8 cellular contexts compared by ENCODE assay signal in genomic region chr2:113175101-113175628, GRCh38. TPM values are rescaled to one million over a fixed set of nuclear protein-coding genes. Genes with fewer than 3 reads are reported as not detected.
A peak's percentile ranks its signal among the peaks of the same experiment; 100 is the strongest.
DNase-seq lines count a peak whose midpoint lies in the region; ATAC-seq, FAIRE-seq and TF ChIP-seq lines count a peak whose summit lies in the region.

No MANE protein-coding gene starts in this region.

- peak; percentile 29 for DNase-seq in SIG-M5 treated with dmso at 0.1 percent for 504 hours (lab: John Stamatoyannopoulos, UW; ENCODE audit: unreplicated experiment)
- DNase-seq in SIG-M5 (lab: John Stamatoyannopoulos, UW) = no peak
- DNase-seq in activated CD4-positive, alpha-beta T cell treated with anti-CD3 and anti-CD28 coated beads, Interleukin-2, amount 50 U/mL, for 48 hours = peak; percentile 70 to 81
- no peak for DNase-seq in HepG2 (ENCODE audit: low spot score)
- DNase-seq in ureter (ENCODE audit: low spot score) = peak; percentile 42
- no peak for DNase-seq in BE2C
- DNase-seq in frontal cortex (ENCODE audit: low spot score in 2 of 2) = no peak

- H3K27ac ChIP-seq in HepG2 (ENCODE audit: extremely low read length, insufficient read depth, low read length) = no peak overlapping the region

- ATAC-seq in HG03342 (IDR thresholded peaks at IDR 0.05; ENCODE audit: unreplicated experiment) (peak; percentile 67), HepG2 (peak; percentile 46)

- H3K27me3 ChIP-seq in HepG2 (ENCODE audit: control insufficient read depth in 1 of 2, insufficient read depth in 2 of 2, low read length in 2 of 2) (peaks cover 0 to 4% of the 10 kb centered on the region in 2 experiments; a peak in 2 of 5 replicates), BE2C (no peaks in the 10 kb centered on the region)

- peak overlapping the region in 2 of 3 experiments; percentile 42 to 59; a peak in 1 of 6 replicates for H3K4me3 ChIP-seq in HepG2 (replicated peaks in 1 of 3; ENCODE audit: insufficient read depth in 1 of 3, low read depth in 2 of 3, low read length in 3 of 3)
- no peak overlapping the region for H3K4me3 ChIP-seq in BE2C (ENCODE audit: low read depth, low read length)

- WGBS in HepG2 (ENCODE audit: low lambda C conversion rate) = 40% methylated on average over 8 of the region's 8 CpGs

- no peaks in the 10 kb centered on the region for H3K9me3 ChIP-seq in HepG2 (ENCODE audit: low read length)
- H3K9me3 ChIP-seq in BE2C = no peaks in the 10 kb centered on the region

- H3K79me2 ChIP-seq in HepG2 (ENCODE audit: insufficient read depth, low read length) = no peaks in the 10 kb centered on the region

- POLR2A ChIA-PET in HepG2 (lab: Yijun Ruan, JAX) = interaction anchor here (0.9 to 5.2 kb wide), 8 partner anchors 8 to 87 kb away, joined by 3 to 36 read pairs (median 7); partner anchors contain the start of gene IL1RN

- TF ChIP-seq POLR2A in HepG2 (IDR thresholded peaks at IDR 0.05; ENCODE audit: insufficient read depth in 1 of 2, low read depth in 2 of 2, low read length in 2 of 2) = peak in 1 of 2 experiments; percentile 10; a peak in 1 of 4 replicates

- peak overlapping the region; percentile 48; the same call in 1 of the 2 replicates for H3K9ac ChIP-seq in HepG2 (ENCODE audit: insufficient read depth, low read depth, low read length)

- no peak for TF ChIP-seq RAD21 in HepG2 (CRISPR knock-in tag; IDR thresholded peaks at IDR 0.05)

- TF ChIP-seq EP300 in HepG2 (IDR thresholded peaks at IDR 0.05; ENCODE audit: low read depth in 2 of 2, low read length in 2 of 2) (no peak), HepG2 (CRISPR knock-in tag; IDR thresholded peaks at IDR 0.05; ENCODE audit: borderline replicate concordance) (no peak)

- FAIRE-seq in HepG2 (lab: Jason Lieb, UNC) (no peak), frontal cortex (lab: Jason Lieb, UNC) (no peak)

- intact Hi-C loops in HepG2 (cut with micrococcal nuclease; ENCODE audit: unreplicated experiment) = no loop called here

- BruUV-seq in HepG2 (replicated peaks; lab: Mats Ljungman, UMichigan) = no TSS peak

- CTCF ChIA-PET in HepG2 (lab: Yijun Ruan, JAX; ENCODE audit: low intra/inter-chr PET ratio, low total read pairs) = no interaction called here

- TF ChIP-seq CTCF in HepG2 (CRISPR knock-in tag; IDR thresholded peaks at IDR 0.05) (no peak), BE2C (IDR thresholded peaks at IDR 0.05; ENCODE audit: low read depth, low read length) (no peak)

- in situ Hi-C loops in HepG2 (cut with HindIII; ENCODE audit: extremely low pct_ligation_motif_present, low pct_unique_long_range_greater_than_20kb) = no loop called here

- H3K36me3 ChIP-seq in HepG2 (replicated peaks in 1 of 2; ENCODE audit: control insufficient read depth in 1 of 2, insufficient read depth in 2 of 2, low read length in 2 of 2) (no peaks in the 10 kb centered on the region), BE2C (no peaks in the 10 kb centered on the region)

- peaks cover 70% of the 10 kb centered on the region for H3K4me1 ChIP-seq in HepG2 (ENCODE audit: insufficient read depth, low read length)
- no peaks in the 10 kb centered on the region for H3K4me1 ChIP-seq in BE2C

- H3K4me2 ChIP-seq in HepG2 (ENCODE audit: low read depth, low read length) = peak overlapping the region; percentile 63

- no peak overlapping the region for H2AFZ ChIP-seq in HepG2 (ENCODE audit: low read length)

- no peaks in the 10 kb centered on the region for H4K20me1 ChIP-seq in HepG2 (ENCODE audit: insufficient read depth, low read length)

TF ChIP-seq in HepG2, 621 proteins besides CTCF, POLR2A, EP300 and RAD21 (continues in another document):
- no peak for TF ChIP-seq RFXANK (CRISPR knock-in tag; IDR thresholded peaks at IDR 0.05)
- TF ChIP-seq ZNF556 (CRISPR knock-in tag; IDR thresholded peaks at IDR 0.05; ENCODE audit: borderline replicate concordance) = peak; percentile 37; the same call in 1 of the 2 replicates
- 0 out of 2 replicates have a peak, but pooled peaks have one; percentile 23 for TF ChIP-seq PAXIP1 (CRISPR knock-in tag; conservative IDR thresholded peaks at IDR 0.05)
- no peak for TF ChIP-seq GATAD2A (CRISPR knock-in tag; IDR thresholded peaks at IDR 0.05)
- TF ChIP-seq ZNF224 (CRISPR knock-in tag; IDR thresholded peaks at IDR 0.05) = peak; percentile 35; the same call in 1 of the 2 replicates
- TF ChIP-seq PHF20 (CRISPR knock-in tag; IDR thresholded peaks at IDR 0.05) = no peak

RNA-seq across cellular contexts. Expression of gene PSD4, which starts 1.4 kb away (rescaled TPM):
- total RNA-seq in HepG2 (2016; rRNA removed; fragmentation: Illumina TruSeq; extraction: Trizol) (8.6 and 9.4 TPM in 2 replicates), ureter (55.1 TPM), frontal cortex (3.3 TPM)
- total RNA-seq in HepG2 (2016; cell fraction: cytosol; rRNA removed; fragmentation: Illumina TruSeq; extraction: Trizol; ENCODE audit: low read depth) = 1.8 and 2.1 TPM in 2 replicates
- total RNA-seq in HepG2 (2016; cell fraction: insoluble cytoplasmic fraction; rRNA removed; fragmentation: Illumina TruSeq; extraction: Trizol) = 6.4 and 9.6 TPM in 2 replicates
- 4.3 and 5.2 TPM in 2 replicates for total RNA-seq in HepG2 (2016; cell fraction: membrane; rRNA removed; fragmentation: Illumina TruSeq; extraction: Trizol)
- total RNA-seq in HepG2 (2016; cell fraction: nucleus; rRNA removed; fragmentation: Illumina TruSeq; extraction: Trizol) = 10.2 and 10.4 TPM in 2 replicates
- polyA plus RNA-seq in HepG2 (2011; rRNA removed) = 5.8 and 9.1 TPM in 2 replicates
- polyA plus RNA-seq in HepG2 (2011; cell fraction: cytosol; rRNA removed) = 4.3 and 4.7 TPM in 2 replicates
- 34.6 and 36.0 TPM in 2 replicates for polyA plus RNA-seq in HepG2 (2011; cell fraction: nucleus; rRNA removed)
- polyA plus RNA-seq in HepG2 (2012) = 9.7 and 12.9 TPM in 2 replicates
- polyA plus RNA-seq in HepG2 (2016; cell fraction: cytosol; fragmentation: Illumina TruSeq; extraction: Trizol; ENCODE audit: low read depth) = 1.3 TPM in 2 replicates
- polyA plus RNA-seq in HepG2 (2016; cell fraction: insoluble cytoplasmic fraction; fragmentation: Illumina TruSeq; extraction: Trizol; ENCODE audit: low read depth) = 4.3 and 6.8 TPM in 2 replicates
- polyA plus RNA-seq in HepG2 (2016; cell fraction: membrane; fragmentation: Illumina TruSeq; extraction: Trizol; ENCODE audit: low read depth) = 3.3 TPM in 2 replicates
- 14.7 and 15.0 TPM in 2 replicates for polyA plus RNA-seq in HepG2 (2016; cell fraction: nucleus; fragmentation: Illumina TruSeq; extraction: Trizol; ENCODE audit: insufficient read depth, low read depth)
- 3.6 and 13.9 TPM in 2 replicates for polyA minus RNA-seq in HepG2 (2011; rRNA and poly(A)+ RNA removed; ENCODE audit: low replicate concordance)
- polyA minus RNA-seq in HepG2 (2011; cell fraction: cytosol; rRNA and poly(A)+ RNA removed) = 5.2 and 5.3 TPM in 2 replicates
- polyA minus RNA-seq in HepG2 (2011; cell fraction: nucleus; rRNA and poly(A)+ RNA removed) = 11.6 and 16.2 TPM in 2 replicates
- polyA plus RNA-seq in BE2C (2012; ENCODE audit: insufficient read depth, insufficient read length, low read depth) = 0.26 TPM

RNA-seq across cellular contexts. Expression of gene IL1RN, which starts 47.8 kb away (rescaled TPM):
- total RNA-seq in HepG2 (2016; rRNA removed; fragmentation: Illumina TruSeq; extraction: Trizol) (21.1 and 21.2 TPM in 2 replicates), ureter (80.2 TPM), frontal cortex (not detected)
- 6.3 and 8.3 TPM in 2 replicates for total RNA-seq in HepG2 (2016; cell fraction: cytosol; rRNA removed; fragmentation: Illumina TruSeq; extraction: Trizol; ENCODE audit: low read depth)
- total RNA-seq in HepG2 (2016; cell fraction: insoluble cytoplasmic fraction; rRNA removed; fragmentation: Illumina TruSeq; extraction: Trizol) = 21.0 and 24.7 TPM in 2 replicates
- total RNA-seq in HepG2 (2016; cell fraction: membrane; rRNA removed; fragmentation: Illumina TruSeq; extraction: Trizol) = 18.1 and 19.8 TPM in 2 replicates
- total RNA-seq in HepG2 (2016; cell fraction: nucleus; rRNA removed; fragmentation: Illumina TruSeq; extraction: Trizol) = 16.3 and 16.9 TPM in 2 replicates
- 101 and 142 TPM in 2 replicates for polyA plus RNA-seq in HepG2 (2011; rRNA removed)
- polyA plus RNA-seq in HepG2 (2011; cell fraction: cytosol; rRNA removed) = 92.3 and 115 TPM in 2 replicates
- 29.8 and 45.4 TPM in 2 replicates for polyA plus RNA-seq in HepG2 (2011; cell fraction: nucleus; rRNA removed)
- 96.1 and 98.3 TPM in 2 replicates for polyA plus RNA-seq in HepG2 (2012)
- 12.2 and 14.7 TPM in 2 replicates for polyA plus RNA-seq in HepG2 (2016; cell fraction: cytosol; fragmentation: Illumina TruSeq; extraction: Trizol; ENCODE audit: low read depth)
- polyA plus RNA-seq in HepG2 (2016; cell fraction: insoluble cytoplasmic fraction; fragmentation: Illumina TruSeq; extraction: Trizol; ENCODE audit: low read depth) = 46.6 and 48.4 TPM in 2 replicates
- polyA plus RNA-seq in HepG2 (2016; cell fraction: membrane; fragmentation: Illumina TruSeq; extraction: Trizol; ENCODE audit: low read depth) = 32.1 and 33.8 TPM in 2 replicates
- polyA plus RNA-seq in HepG2 (2016; cell fraction: nucleus; fragmentation: Illumina TruSeq; extraction: Trizol; ENCODE audit: insufficient read depth, low read depth) = 23.4 and 24.9 TPM in 2 replicates
- 0.42 and 94.0 TPM in 2 replicates for polyA minus RNA-seq in HepG2 (2011; rRNA and poly(A)+ RNA removed; ENCODE audit: low replicate concordance)
- 35.5 and 37.1 TPM in 2 replicates for polyA minus RNA-seq in HepG2 (2011; cell fraction: cytosol; rRNA and poly(A)+ RNA removed)
- 29.4 and 42.8 TPM in 2 replicates for polyA minus RNA-seq in HepG2 (2011; cell fraction: nucleus; rRNA and poly(A)+ RNA removed)
- not detected for polyA plus RNA-seq in BE2C (2012; ENCODE audit: insufficient read depth, insufficient read length, low read depth)

Comparison
In these comparisons a context has a peak if more than half of its experiments do, and no peak if none do; other contexts are left out.
1. DNase-seq: peak in SIG-M5 treated with dmso at 0.1 percent for 504 hours (single experiment), activated CD4-positive, alpha-beta T cell treated with anti-CD3 and anti-CD28 coated beads, Interleukin-2, amount 50 U/mL, for 48 hours (2 of 2) and ureter (single experiment); none in SIG-M5 (single experiment), HepG2 (single experiment), BE2C (single experiment) and frontal cortex (0 of 2).